29 cellular contexts compared by ENCODE assay signal in genomic region chr1:7458946-7459345, GRCh38.
"Had no signal": no experiment of that assay in that cellular context is flagged by ENCODE, and none has a peak within 500 bp of the region (broad histone marks: within the 10 kb centered on the region; RNA-seq: fewer than 3 reads in every experiment).

No MANE protein-coding gene starts in this region.

- H3K27me3 ChIP-seq: adrenal gland, body of pancreas, breast epithelium had no signal

- H3K27ac ChIP-seq: adrenal gland, body of pancreas, breast epithelium, KMS-11, PC-9 had no signal

- H3K36me3 ChIP-seq: adrenal gland, breast epithelium had no signal

- H3K4me2 ChIP-seq: KMS-11, PC-9 had no signal

- H3K4me1 ChIP-seq: breast epithelium had no signal

- H3K9ac ChIP-seq: KMS-11 had no signal

- H3K4me3 ChIP-seq: adrenal gland, body of pancreas, breast epithelium, PC-9 had no signal

- H2AFZ ChIP-seq: PC-9 had no signal

- H3K9me3 ChIP-seq: adrenal gland, body of pancreas, breast epithelium had no signal

- DNase-seq: activated CD4-positive, alpha-beta T cell treated with anti-CD3 and anti-CD28 coated beads, Interleukin-2, amount 10 ng/mL, durations not matched to agents 24 days and 14 days; activated CD4-positive, alpha-beta T cell treated with anti-CD3 and anti-CD28 coated beads, Interleukin-2, amount 50 U/mL, for 4 hours; activated CD8-positive, alpha-beta T cell treated with anti-CD3 and anti-CD28 coated beads for 36 hours; activated gamma-delta T cell; activated naive CD4-positive, alpha-beta T cell treated with Interleukin-2 at 50 U/mL for 16 hours; activated T-cell treated with anti-CD3 and anti-CD28 coated beads, Interleukin-2, amount 50 U/mL, for 24 hours; adrenal gland; body of pancreas; caudate nucleus; cerebellar nuclear complex; MM.1S; NCI-H1092 treated with DMSO at 0.1 percent for 48 hours; NCI-H1417; NCI-H187 treated with DMSO at 0.1 percent for 48 hours; NCI-H2081; NCI-H2171 treated with DMSO at 0.1 percent for 48 hours; NCI-H2227 treated with DMSO at 0.1 percent for 48 hours; NCI-H446; NCI-H510A treated with DMSO at 0.1 percent for 48 hours; NCI-H526 treated with DMSO at 0.1 percent for 48 hours; NCI-H774; PC-9; Right ventricle myocardium superior; SW 1271; T-helper 1 cell; T-helper 2 cell; T-helper 9 cell had no signal
